ENCODE assay signal across 8 cellular contexts in the genomic region with DNA sequence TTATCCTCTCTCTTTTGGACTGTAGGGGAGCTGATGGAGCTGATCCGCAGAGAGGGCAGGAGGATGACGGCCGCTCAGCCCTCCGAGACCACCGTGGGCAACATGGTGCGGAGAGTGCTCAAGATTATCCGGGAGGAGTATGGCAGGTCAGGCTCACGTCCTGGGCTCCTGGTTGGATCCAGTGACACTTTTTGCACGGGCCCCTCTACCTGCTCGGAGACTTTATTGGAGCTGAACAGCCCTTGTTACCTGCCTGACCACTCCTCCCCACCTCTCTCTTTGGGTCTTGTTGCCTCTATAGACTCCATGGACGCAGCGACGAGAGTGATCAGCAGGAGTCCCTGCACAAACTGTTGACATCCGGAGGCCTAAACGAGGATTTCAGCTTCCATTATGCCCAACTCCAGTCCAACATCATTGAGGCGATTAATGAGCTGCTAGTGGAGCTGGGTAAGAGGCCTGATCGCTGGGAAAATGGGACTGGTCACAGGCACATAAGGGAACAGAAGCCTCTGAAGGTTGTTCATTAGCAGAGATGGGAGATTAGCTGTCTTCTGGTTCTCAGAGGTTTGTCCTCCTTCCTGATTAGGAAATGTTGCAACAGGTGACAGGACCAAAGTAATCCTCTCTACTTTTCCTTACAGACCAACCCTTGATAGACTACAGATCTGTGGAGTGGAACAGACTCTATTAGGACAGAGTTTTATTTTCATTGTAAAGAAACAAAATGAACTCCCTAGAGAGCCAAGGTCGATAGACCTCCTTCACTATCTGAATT. TPM values are rescaled to one million over a fixed set of nuclear protein-coding genes. Genes with fewer than 3 reads are reported as not detected.
DNase-seq lines count a peak whose midpoint lies in the region; ATAC-seq and TF ChIP-seq lines count a peak whose summit lies in the region.

No MANE protein-coding gene starts in this region.

- H3K36me3 Mint-ChIP-seq in Calu3 (ENCODE audit: insufficient read depth, unreplicated experiment), result peaks cover 43% of the 10 kb centered on the region
- peaks cover 3 to 44% (median 14%) of the 10 kb centered on the region in 3 donors for H3K36me3 Mint-ChIP-seq in naive thymus-derived CD8-positive, alpha-beta T cell

- peak overlapping the region; percentile 77 for H3K27ac Mint-ChIP-seq in Calu3 (ENCODE audit: unreplicated experiment)
- H3K27ac Mint-ChIP-seq in naive thymus-derived CD8-positive, alpha-beta T cell, result peak overlapping the region; percentile 94 to 100 (median 99)

- BruUV-seq in Calu3 (replicated peaks; lab: Mats Ljungman, UMichigan), result no TSS peak

- no peak for ATAC-seq in naive thymus-derived CD8-positive, alpha-beta T cell
- no peak for ATAC-seq in GM21367 (IDR thresholded peaks at IDR 0.05; ENCODE audit: unreplicated experiment)

- H3K9me3 Mint-ChIP-seq in Calu3 (ENCODE audit: low read depth, unreplicated experiment), result no peaks in the 10 kb centered on the region
- no peaks in the 10 kb centered on the region for H3K9me3 Mint-ChIP-seq in naive thymus-derived CD8-positive, alpha-beta T cell

- TF ChIP-seq CTCF in Calu3 (IDR thresholded peaks at IDR 0.05; ENCODE audit: unreplicated experiment) (no peak), coronary artery (IDR thresholded peaks at IDR 0.05) (no peak)

- CTCF ChIA-PET in Calu3 (lab: Charles Lee), result interaction anchor here (0.5 to 2.0 kb wide), 5 partner anchors 15 to 656 kb away, joined by 3 to 12 read pairs (median 4); partner anchors contain the start of gene RPS6KL1

- DNase-seq in Calu3, result no peak
- DNase-seq in NAMALWA (ENCODE audit: low spot score), result peak; percentile 5
- DNase-seq in coronary artery (ENCODE audit: low spot score), result no peak
- DNase-seq in naive thymus-derived CD8-positive, alpha-beta T cell, result peak in 1 of 10 donors; percentile 8
- DNase-seq in GF-D8 (lab: John Stamatoyannopoulos, UW), result no peak
- DNase-seq in NCI-H2227 treated with DMSO at 0.1 percent for 48 hours (lab: John Stamatoyannopoulos, UW), result no peak
- no peak for DNase-seq in midbrain (lab: John Stamatoyannopoulos, UW)

- POLR2A ChIA-PET in naive thymus-derived CD8-positive, alpha-beta T cell (lab: Charles Lee), result interaction anchor here (0.8 to 1.6 kb wide), 7 partner anchors 28 to 143 kb away, joined by 3 to 5 read pairs (median 3); partner anchors contain the start of genes NEK9, RPS6KL1 and ZC2HC1C

- H3K4me3 Mint-ChIP-seq in Calu3 (ENCODE audit: low read depth, unreplicated experiment), result peak overlapping the region; percentile 85
- peak overlapping the region; percentile 82 to 99 (median 98) for H3K4me3 Mint-ChIP-seq in naive thymus-derived CD8-positive, alpha-beta T cell

- peak overlapping the region; percentile 66 to 88 for H3K27ac ChIP-seq in coronary artery

- H3K4me3 ChIP-seq in coronary artery, result peak overlapping the region; percentile 85

- intact Hi-C loops in Calu3 (cut with micrococcal nuclease; ENCODE audit: unreplicated experiment), result loop anchor here (5.0 kb wide), 1 partner anchor 61 kb away; no protein-coding TSS in a partner anchor

- H3K27me3 Mint-ChIP-seq in Calu3 (ENCODE audit: unreplicated experiment), result no peaks in the 10 kb centered on the region
- no peaks in the 10 kb centered on the region for H3K27me3 Mint-ChIP-seq in naive thymus-derived CD8-positive, alpha-beta T cell

- H3K4me1 Mint-ChIP-seq in Calu3 (ENCODE audit: low read depth, unreplicated experiment), result peaks cover 28% of the 10 kb centered on the region
- H3K4me1 Mint-ChIP-seq in naive thymus-derived CD8-positive, alpha-beta T cell, result peaks cover 14 to 51% (median 40%) of the 10 kb centered on the region in 4 donors

RNA-seq across cellular contexts. Expression of gene EIF2B2, which starts 0.7 kb away (rescaled TPM):
- total RNA-seq in Calu3 (2022), result 41.2 and 42.9 TPM in 2 replicates
- 10 to 100 TPM; 28.7 to 36.7 TPM for total RNA-seq in naive thymus-derived CD8-positive, alpha-beta T cell
- 10 to 100 TPM; 14.1 to 26.7 (median 17.5) TPM for polyA plus RNA-seq in naive thymus-derived CD8-positive, alpha-beta T cell

RNA-seq across cellular contexts. Expression of gene MLH3, which starts 47.8 kb away (rescaled TPM):
- 24.7 and 25.0 TPM in 2 replicates for total RNA-seq in Calu3 (2022)
- 10 to 100 TPM; 26.9 to 31.2 TPM for total RNA-seq in naive thymus-derived CD8-positive, alpha-beta T cell
- polyA plus RNA-seq in naive thymus-derived CD8-positive, alpha-beta T cell, result 10 to 100 TPM in 2 of 3 donors, 1 to 10 TPM in 1; 9.3 to 11.9 (median 10.8) TPM

RNA-seq across cellular contexts. Expression of gene PGF, which starts 48.0 kb away (rescaled TPM):
- total RNA-seq in Calu3 (2022), result 1.2 and 2.1 TPM in 2 replicates
- not detected for total RNA-seq in naive thymus-derived CD8-positive, alpha-beta T cell
- under 1 TPM in 1 of 3 donors, not detected in 2; 0.13 TPM for polyA plus RNA-seq in naive thymus-derived CD8-positive, alpha-beta T cell
